In the genomic region with DNA sequence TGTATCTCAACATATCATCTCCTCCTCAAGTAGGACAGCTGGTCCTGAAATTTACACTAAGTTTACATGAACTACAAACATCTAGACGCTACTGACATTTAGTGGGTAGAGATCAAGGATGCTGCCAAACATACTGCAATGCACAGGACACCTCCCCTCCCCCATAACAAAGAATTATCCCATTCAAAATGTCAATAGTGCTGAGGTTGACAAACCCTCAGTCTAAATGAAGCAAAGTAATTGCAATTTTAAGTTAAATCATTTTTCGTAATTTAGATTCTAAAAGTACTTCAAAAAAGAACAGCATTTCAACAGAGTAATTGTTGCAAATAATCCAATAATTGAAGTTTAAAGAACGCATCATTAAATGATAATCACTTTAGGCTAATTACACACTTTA, we compare ENCODE assay signal across 1 cellular context.
TF ChIP-seq lines count a peak whose summit lies in the region.

No MANE protein-coding gene starts in this region.

TF ChIP-seq in GM12878, 131 proteins besides CTCF, POLR2A, EP300 and RAD21 (continued from another document):
- TF ChIP-seq, protein P1, sequence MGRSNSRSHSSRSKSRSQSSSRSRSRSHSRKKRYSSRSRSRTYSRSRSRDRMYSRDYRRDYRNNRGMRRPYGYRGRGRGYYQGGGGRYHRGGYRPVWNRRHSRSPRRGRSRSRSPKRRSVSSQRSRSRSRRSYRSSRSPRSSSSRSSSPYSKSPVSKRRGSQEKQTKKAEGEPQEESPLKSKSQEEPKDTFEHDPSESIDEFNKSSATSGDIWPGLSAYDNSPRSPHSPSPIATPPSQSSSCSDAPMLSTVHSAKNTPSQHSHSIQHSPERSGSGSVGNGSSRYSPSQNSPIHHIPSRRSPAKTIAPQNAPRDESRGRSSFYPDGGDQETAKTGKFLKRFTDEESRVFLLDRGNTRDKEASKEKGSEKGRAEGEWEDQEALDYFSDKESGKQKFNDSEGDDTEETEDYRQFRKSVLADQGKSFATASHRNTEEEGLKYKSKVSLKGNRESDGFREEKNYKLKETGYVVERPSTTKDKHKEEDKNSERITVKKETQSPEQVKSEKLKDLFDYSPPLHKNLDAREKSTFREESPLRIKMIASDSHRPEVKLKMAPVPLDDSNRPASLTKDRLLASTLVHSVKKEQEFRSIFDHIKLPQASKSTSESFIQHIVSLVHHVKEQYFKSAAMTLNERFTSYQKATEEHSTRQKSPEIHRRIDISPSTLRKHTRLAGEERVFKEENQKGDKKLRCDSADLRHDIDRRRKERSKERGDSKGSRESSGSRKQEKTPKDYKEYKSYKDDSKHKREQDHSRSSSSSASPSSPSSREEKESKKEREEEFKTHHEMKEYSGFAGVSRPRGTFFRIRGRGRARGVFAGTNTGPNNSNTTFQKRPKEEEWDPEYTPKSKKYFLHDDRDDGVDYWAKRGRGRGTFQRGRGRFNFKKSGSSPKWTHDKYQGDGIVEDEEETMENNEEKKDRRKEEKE (IDR thresholded peaks at IDR 0.05), result no peak
- no peak for TF ChIP-seq ZNF217 (IDR thresholded peaks at IDR 0.05)
- TF ChIP-seq GATAD2B (conservative IDR thresholded peaks at IDR 0.05; ENCODE audit: low read depth), result no peak
- no peak for TF ChIP-seq FOXK2 (IDR thresholded peaks at IDR 0.05)
- TF ChIP-seq YY1 (IDR thresholded peaks at IDR 0.05; ENCODE audit: low read depth, low read length), result no peak
- no peak for TF ChIP-seq SUPT20H (IDR thresholded peaks at IDR 0.05; ENCODE audit: borderline replicate concordance, control insufficient read depth, low read depth, low read length)
- no peak for TF ChIP-seq BACH1 (IDR thresholded peaks at IDR 0.05; ENCODE audit: borderline replicate concordance)
- no peak for TF ChIP-seq TCF3 (IDR thresholded peaks at IDR 0.05; ENCODE audit: borderline replicate concordance, insufficient read depth, low read depth, low read length)
- no peak for TF ChIP-seq SP1 (IDR thresholded peaks at IDR 0.05; ENCODE audit: low read depth, low read length)
